8 cellular contexts compared by ENCODE assay signal in genomic region chr18:47204908-47205522, GRCh38.
A peak's percentile ranks its signal among the peaks of the same experiment; 100 is the strongest.
DNase-seq lines count a peak whose midpoint lies in the region; ATAC-seq lines count a peak whose summit lies in the region.

No MANE protein-coding gene starts in this region.

- DNase-seq in DMS114 treated with DMSO at 0.1 percent for 48 hours (lab: John Stamatoyannopoulos, UW; ENCODE audit: unreplicated experiment) = peak; percentile 25
- peak; percentile 14 for DNase-seq in HK-2 (ENCODE audit: unreplicated experiment)
- peak; percentile 57 for DNase-seq in RKO (ENCODE audit: low spot score)
- DNase-seq in astrocyte of the hippocampus (ENCODE audit: low read depth, low spot score) = peak; percentile 42
- DNase-seq in inferior parietal cortex (ENCODE audit: extremely low spot score) = peak; percentile 44
- DNase-seq in stimulated activated CD4-positive, alpha-beta T cell treated with anti-CD3 and anti-CD28 coated beads, Interleukin-4, amount 100 ng/mL, for 48 hours (ENCODE audit: low read depth in 2 of 2) = peak; percentile 20 to 21
- DNase-seq in HuH-7.5 (ENCODE audit: low spot score) = no peak

- ATAC-seq in HG03571 (IDR thresholded peaks at IDR 0.05; ENCODE audit: unreplicated experiment) = no peak
